Comparison of ENCODE assay signal across 29 cellular contexts in the genomic region with DNA sequence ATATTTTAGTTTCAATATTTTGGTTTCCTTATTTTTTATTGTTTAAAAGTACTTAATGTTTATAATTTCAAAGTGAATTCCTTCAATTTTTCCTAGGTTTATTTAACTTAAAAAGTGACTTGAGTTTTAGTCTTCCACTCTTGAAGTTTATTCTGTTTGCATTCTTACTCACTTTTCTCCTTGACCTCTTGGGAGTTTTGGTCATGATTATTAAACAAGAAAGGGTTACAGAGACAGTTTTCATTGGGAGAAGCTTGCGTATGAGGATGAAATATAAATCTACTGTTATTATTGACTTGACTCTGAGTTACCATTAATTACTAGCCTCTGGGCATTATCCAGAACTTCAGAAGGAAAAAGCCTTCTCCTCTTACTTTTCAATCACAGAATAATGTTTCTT.
"Had no signal": no experiment of that assay in that cellular context is flagged by ENCODE, and none has a peak within 500 bp of the region (broad histone marks: within the 10 kb centered on the region; RNA-seq: fewer than 3 reads in every experiment).

No MANE protein-coding gene starts in this region.

- H3K9me3 ChIP-seq: body of pancreas, colonic mucosa, gastrocnemius medialis had no signal

- DNase-seq: activated B cell treated with CpG ODN at 0.5 μM for 24 hours; activated CD4-positive, alpha-beta memory T cell treated with anti-CD3 and anti-CD28 coated beads for 36 hours; activated CD4-positive, alpha-beta T cell treated with anti-CD3 and anti-CD28 coated beads for 36 hours; activated CD4-positive, alpha-beta T cell treated with anti-CD3 and anti-CD28 coated beads, Interleukin-2, amount 10 ng/mL, durations not matched to agents 24 days and 14 days; activated CD8-positive, alpha-beta memory T cell treated with anti-CD3 and anti-CD28 coated beads, Interleukin-2, amount 10 ng/mL, durations not matched to agents 7 days and 5 days; activated CD8-positive, alpha-beta memory T cell treated with anti-CD3 and anti-CD28 coated beads, Interleukin-2, amount 50 U/mL, for 4 hours; activated CD8-positive, alpha-beta T cell treated with anti-CD3 and anti-CD28 coated beads, Interleukin-2, amount 10 ng/mL, durations not matched to agents 7 days and 5 days; activated effector memory CD4-positive, alpha-beta T cell treated with anti-CD3 and anti-CD28 coated beads, Interleukin-2, amount 50 U/mL, for 16 hours; activated naive CD4-positive, alpha-beta T cell treated with anti-CD3 and anti-CD28 coated beads for 36 hours; activated naive CD8-positive, alpha-beta T cell treated with anti-CD3 and anti-CD28 coated beads for 36 hours; activated naive CD8-positive, alpha-beta T cell treated with anti-CD3 and anti-CD28 coated beads, Interleukin-2, amount 50 U/mL, for 24 hours; activated T-cell treated with anti-CD3 and anti-CD28 coated beads, Interleukin-2, amount 50 U/mL, for 1 hour; activated T-cell treated with anti-CD3 and anti-CD28 coated beads, Interleukin-2, amount 50 U/mL, for 48 hours; adrenal gland; amygdala; aorta; body of pancreas; caudate nucleus; colonic mucosa; effector CD8-positive, alpha-beta T cell; gastrocnemius medialis; glutamatergic neuron; heart left ventricle; T-helper 1 cell; T-helper 17 cell; T1000; WERI-Rb-1 had no signal

- H3K36me3 ChIP-seq: adrenal gland, colonic mucosa, gastrocnemius medialis, heart left ventricle, WERI-Rb-1 had no signal

- H3K4me3 ChIP-seq: adrenal gland, body of pancreas, colonic mucosa, gastrocnemius medialis, heart left ventricle had no signal

- H3K27me3 ChIP-seq: adrenal gland, body of pancreas, colonic mucosa, gastrocnemius medialis, heart left ventricle had no signal

- H3K4me1 ChIP-seq: adrenal gland, body of pancreas, colonic mucosa, gastrocnemius medialis, heart left ventricle had no signal

- ATAC-seq: activated CD4-positive, alpha-beta T cell treated with anti-CD3 and anti-CD28 coated beads for 36 hours; activated CD4-positive, CD25-positive, alpha-beta regulatory T cell treated with anti-CD3 and anti-CD28 coated beads, Interleukin-2, amount 50 U/mL, for 24 hours; activated CD8-positive, alpha-beta memory T cell treated with anti-CD3 and anti-CD28 coated beads, Interleukin-2, amount 10 ng/mL, durations not matched to agents 7 days and 5 days; activated CD8-positive, alpha-beta T cell treated with anti-CD3 and anti-CD28 coated beads, Interleukin-2, amount 10 ng/mL, durations not matched to agents 7 days and 5 days; activated naive CD8-positive, alpha-beta T cell treated with anti-CD3 and anti-CD28 coated beads, Interleukin-2, amount 50 U/mL, for 24 hours; body of pancreas; esophagus mucosa; gastrocnemius medialis; heart left ventricle; T-helper 17 cell had no signal

- H3K27ac ChIP-seq: adrenal gland, body of pancreas, colonic mucosa, gastrocnemius medialis, heart left ventricle, WERI-Rb-1 had no signal
